1 cellular context compared by ENCODE assay signal in genomic region chr18:2256577-2256976, GRCh38.
A peak's percentile ranks its signal among the peaks of the same experiment; 100 is the strongest.
TF ChIP-seq lines count a peak whose summit lies in the region.

No MANE protein-coding gene starts in this region.

TF ChIP-seq in K562, 482 proteins besides CTCF, POLR2A, EP300 and RAD21 (continued from another document):
- TF ChIP-seq CEBPZ (IDR thresholded peaks at IDR 0.05; ENCODE audit: borderline replicate concordance, low read depth, low read length) (no peak), CEBPB (tag; IDR thresholded peaks at IDR 0.05) (0 out of 2 replicates have a peak, but pooled peaks have one; percentile 18), GMEB1 (CRISPR knock-in tag; IDR thresholded peaks at IDR 0.05) (no peak), HMG20B (CRISPR knock-in tag; IDR thresholded peaks at IDR 0.05) (no peak), SPI1 (IDR thresholded peaks at IDR 0.05; ENCODE audit: borderline replicate concordance, low read depth, low read length) (peak; percentile 41; the same call in 1 of the 2 replicates), ZSCAN32 (CRISPR knock-in tag; IDR thresholded peaks at IDR 0.05) (no peak), ZNF24 (IDR thresholded peaks at IDR 0.05) (no peak), PTTG1 (tag; IDR thresholded peaks at IDR 0.05; ENCODE audit: low read depth) (no peak)
TF ChIP-seq in K562: peak in this region for 2.
